Comparison of ENCODE assay signal across 18 cellular contexts in genomic region chr10:84176836-84177474, GRCh38. TPM values are rescaled to one million over a fixed set of nuclear protein-coding genes. Genes with fewer than 3 reads are reported as not detected.
DNase-seq lines count a peak whose midpoint lies in the region; TF ChIP-seq lines count a peak whose summit lies in the region.
"Had no signal": no experiment of that assay in that cellular context is flagged by ENCODE, and none has a peak within 500 bp of the region (broad histone marks: within the 10 kb centered on the region; RNA-seq: fewer than 3 reads in every experiment).

No MANE protein-coding gene starts in this region.

- H3K14ac ChIP-seq in H9 (ENCODE audit: insufficient read depth, low read length): no peak overlapping the region

- no peak overlapping the region for H3T11ph ChIP-seq in H9 (ENCODE audit: low read length)

- no peak overlapping the region for H3K56ac ChIP-seq in H9 (ENCODE audit: insufficient read length, low read depth, low read length)

- intact Hi-C loops in colonic mucosa (cut with DNase I): no loop called here

- H3K27me3 Mint-ChIP-seq in H9 (ENCODE audit: low read depth) (peaks cover 3% of the 10 kb centered on the region), immature natural killer cell (ENCODE audit: low read depth in 3 of 3) (peaks cover 0 to 2% (median 2%) of the 10 kb centered on the region in 3 donors)

- H3K4me3 Mint-ChIP-seq in H9 (no peak overlapping the region), immature natural killer cell (peak overlapping the region in 2 of 5 donors; percentile 32 to 71)
- H3K4me3 Mint-ChIP-seq: nephron had no signal

- H3K36me3 ChIP-seq in colonic mucosa (no peaks in the 10 kb centered on the region), osteoblast (ENCODE audit: insufficient read depth, low read length) (no peaks in the 10 kb centered on the region)
- H3K36me3 ChIP-seq: adrenal gland, heart right ventricle, right lobe of liver had no signal

- TF ChIP-seq CTCF in H9 (conservative IDR thresholded peaks at IDR 0.05) (no peak), colonic mucosa (IDR thresholded peaks at IDR 0.05) (no peak), osteoblast (IDR thresholded peaks at IDR 0.05; ENCODE audit: extremely low read depth, low read depth, low read length) (no peak)

- H2BK20ac ChIP-seq in H9 (ENCODE audit: low read depth, low read length, poor library complexity, severe bottlenecking): no peak overlapping the region

- H3K4ac ChIP-seq in H9 (ENCODE audit: low read depth, low read length): no peak overlapping the region

- H3K27ac Mint-ChIP-seq in H9 (peak overlapping the region in 1 of 3 experiments; percentile 30; a peak in 2 of 7 replicates), immature natural killer cell (peak overlapping the region in 1 of 6 donors; percentile 97)

- H4K5ac ChIP-seq in H9 (ENCODE audit: insufficient read length, low read depth, low read length): no peak overlapping the region

- H2AK5ac ChIP-seq in H9 (ENCODE audit: insufficient read length, low read length): no peak overlapping the region

- H3K4me2 ChIP-seq in H9 (ENCODE audit: insufficient read depth, insufficient read length, low read length) (no peak overlapping the region), osteoblast (ENCODE audit: insufficient read depth, low read length) (no peak overlapping the region)

- DNase-seq in NK-92 treated with Interleukin-12 subunit alpha and Interleukin-12 subunit beta, amount 100 ng/mL, for 24 hours (lab: John Stamatoyannopoulos, UW): peak; percentile 38
- DNase-seq in NK-92 (lab: John Stamatoyannopoulos, UW; ENCODE audit: unreplicated experiment) (no peak), H9 (peak; percentile 26), colonic mucosa (peak; percentile 17), osteoblast (ENCODE audit: insufficient read length, low spot score, missing footprints) (peak; percentile 44), NCI-H1436 treated with DMSO at 0.1 percent for 48 hours (lab: John Stamatoyannopoulos, UW) (no peak), immature natural killer cell (no peak), GM03348 (ENCODE audit: low spot score) (no peak)
- DNase-seq: NCI-H1694 treated with DMSO at 0.1 percent for 48 hours; NCI-H526 treated with DMSO at 0.1 percent for 48 hours; stimulated activated naive CD4-positive, alpha-beta T cell treated with Interleukin-2 at 50 U/mL for 16 hours had no signal

- no peaks in the 10 kb centered on the region for H4K20me1 ChIP-seq in H9 (ENCODE audit: control insufficient read depth, insufficient read depth, insufficient read length)
- no peaks in the 10 kb centered on the region for H4K20me1 ChIP-seq in osteoblast (ENCODE audit: insufficient read depth, low read length)

- H3K9ac ChIP-seq in H9 (ENCODE audit: extremely low read depth, insufficient read length, low read length) (no peak overlapping the region), colonic mucosa (ENCODE audit: low read depth in 2 of 2, low read length in 2 of 2) (peak overlapping the region in 1 of 2 donors; percentile 2)

- H4K8ac ChIP-seq in H9 (replicated peaks; ENCODE audit: insufficient read length, low read depth, low read length): no peak overlapping the region

- H2AFZ ChIP-seq in H9 (ENCODE audit: low read length) (no peak overlapping the region), osteoblast (ENCODE audit: low read length) (no peak overlapping the region)

- no peak overlapping the region for H4K91ac ChIP-seq in H9 (ENCODE audit: insufficient read length, low read depth, low read length)

- no peak overlapping the region for H2BK5ac ChIP-seq in H9 (ENCODE audit: insufficient read length, low read length)

- no peak overlapping the region for H2BK15ac ChIP-seq in H9 (ENCODE audit: low read depth, low read length)

- H3K4me1 ChIP-seq in H9 (ENCODE audit: insufficient read depth, low read length) (peaks cover 3% of the 10 kb centered on the region; the same call in 1 of the 2 replicates), colonic mucosa (peaks cover 3% of the 10 kb centered on the region), osteoblast (ENCODE audit: insufficient read depth, low read length) (no peaks in the 10 kb centered on the region)
- H3K4me1 ChIP-seq: adrenal gland, right lobe of liver had no signal

- H3K9me3 ChIP-seq in H9 (ENCODE audit: control insufficient read depth, low read depth, low read length): no peaks in the 10 kb centered on the region
- no peaks in the 10 kb centered on the region for H3K9me3 ChIP-seq in colonic mucosa
- no peaks in the 10 kb centered on the region for H3K9me3 ChIP-seq in osteoblast (ENCODE audit: low read depth, low read length)
- H3K9me3 ChIP-seq: adrenal gland, heart right ventricle, right lobe of liver had no signal

- H3K9me3 Mint-ChIP-seq in H9: peaks cover 7 to 10% of the 10 kb centered on the region in 2 experiments; a peak in 4 of 5 replicates
- H3K9me3 Mint-ChIP-seq in immature natural killer cell: no peaks in the 10 kb centered on the region
- H3K9me3 Mint-ChIP-seq: nephron had no signal

- H3K23me2 ChIP-seq in H9 (ENCODE audit: insufficient read length, low read depth, low read length, poor library complexity, severe bottlenecking): no peaks in the 10 kb centered on the region

- no peak overlapping the region for H2BK120ac ChIP-seq in H9 (ENCODE audit: low read depth, low read length, poor library complexity, severe bottlenecking)

- H3K27ac ChIP-seq in H9 (ENCODE audit: insufficient read length, low read depth, low read length) (no peak overlapping the region), colonic mucosa (no peak overlapping the region), osteoblast (ENCODE audit: low read depth, low read length) (no peak overlapping the region)
- H3K27ac ChIP-seq: 22Rv1, adrenal gland, right lobe of liver had no signal

- H3K4me3 ChIP-seq in colonic mucosa (no peak overlapping the region), osteoblast (ENCODE audit: insufficient read depth, low read length) (no peak overlapping the region)
- H3K4me3 ChIP-seq: adrenal gland, heart right ventricle, right lobe of liver had no signal

- no peaks in the 10 kb centered on the region for H3K79me1 ChIP-seq in H9 (ENCODE audit: insufficient read depth, low read depth, low read length, poor library complexity, severe bottlenecking)

- H3K27me3 ChIP-seq in H9 (ENCODE audit: insufficient read depth, low read length) (no peaks in the 10 kb centered on the region; the same call in 1 of the 2 replicates), colonic mucosa (no peaks in the 10 kb centered on the region), osteoblast (ENCODE audit: insufficient read depth, low read length) (no peaks in the 10 kb centered on the region)
- H3K27me3 ChIP-seq: adrenal gland, right lobe of liver had no signal

- H3K18ac ChIP-seq in H9 (ENCODE audit: insufficient read length, low read depth, low read length): no peak overlapping the region

- peaks cover 0 to 8% (median 3%) of the 10 kb centered on the region in 3 experiments; a peak in 4 of 7 replicates for H3K36me3 Mint-ChIP-seq in H9 (ENCODE audit: insufficient read depth in 1 of 3, low read depth in 3 of 3)
- no peaks in the 10 kb centered on the region for H3K36me3 Mint-ChIP-seq in immature natural killer cell

- no peak overlapping the region for H2BK12ac ChIP-seq in H9 (ENCODE audit: insufficient read length, low read depth, low read length)

- no peaks in the 10 kb centered on the region for H3K4me1 Mint-ChIP-seq in H9
- H3K4me1 Mint-ChIP-seq in immature natural killer cell: peaks cover 12 to 17% of the 10 kb centered on the region in 2 donors
- H3K4me1 Mint-ChIP-seq: nephron had no signal

- no peak overlapping the region for H3K23ac ChIP-seq in H9 (ENCODE audit: insufficient read length, low read depth, low read length)

- H3K79me2 ChIP-seq in H9 (ENCODE audit: insufficient read depth, low read length): no peaks in the 10 kb centered on the region
- no peaks in the 10 kb centered on the region for H3K79me2 ChIP-seq in osteoblast (ENCODE audit: insufficient read depth, low read length)

- WGBS in H9 (ENCODE audit: extremely low coverage, insufficient read length, low lambda C conversion rate): no CpG with 5 or more reads among the region's 4 CpGs

RNA-seq across cellular contexts. Expression of gene GPR15LG, which starts 3.4 kb away (rescaled TPM):
- total RNA-seq in H9 (2021): not detected in 2 replicates
- total RNA-seq in colonic mucosa: 100 to 1,000 TPM; 515 to 560 TPM
- total RNA-seq in osteoblast: not detected in 2 replicates
- polyA plus RNA-seq in immature natural killer cell: not detected
- total RNA-seq: epithelial cell of proximal tubule, heart right ventricle, LHCN-M2, right lobe of liver had no signal
- polyA plus RNA-seq: adrenal gland, heart right ventricle had no signal

RNA-seq across cellular contexts. Expression of gene CDHR1, which starts 17.4 kb away (rescaled TPM):
- total RNA-seq in H9 (2021) (6.4 and 6.6 TPM in 2 replicates), colonic mucosa (100 to 1,000 TPM in 1 of 2 donors, 10 to 100 TPM in 1; 99.3 to 105 TPM), osteoblast (under 0.01 TPM in 1 of 2 replicates, not detected in the other)
- 1 to 10 TPM in 2 of 3 donors, under 1 TPM in 1; 0.27 to 5.9 (median 4.1) TPM for polyA plus RNA-seq in immature natural killer cell
- total RNA-seq: LHCN-M2 had no signal

RNA-seq across cellular contexts. Expression of gene GHITM, which starts 37.6 kb away (rescaled TPM):
- total RNA-seq in H9 (2021): 95.2 and 95.6 TPM in 2 replicates
- total RNA-seq in colonic mucosa: 100 to 1,000 TPM; 284 to 404 TPM
- 177 and 189 TPM in 2 replicates for total RNA-seq in osteoblast
- 100 to 1,000 TPM; 299 to 699 (median 342) TPM for polyA plus RNA-seq in immature natural killer cell

RNA-seq across cellular contexts. Expression of gene LRIT2, which starts 48.4 kb away (rescaled TPM):
- total RNA-seq in H9 (2021) (not detected in 2 replicates), colonic mucosa (not detected), osteoblast (not detected in 2 replicates)
- polyA plus RNA-seq in immature natural killer cell: not detected
- total RNA-seq: adrenal gland, epithelial cell of proximal tubule, heart right ventricle, LHCN-M2, right lobe of liver had no signal
- polyA plus RNA-seq: adrenal gland, heart right ventricle had no signal

Comparison
In these comparisons a context has a peak if more than half of its experiments do, and no peak if none do; other contexts are left out.
1. DNase-seq: peak in NK-92 treated with Interleukin-12 subunit alpha and Interleukin-12 subunit beta, amount 100 ng/mL, for 24 hours (single experiment), H9 (single experiment), colonic mucosa (single experiment) and osteoblast (single experiment); none in NK-92 (single experiment), NCI-H1436 treated with DMSO at 0.1 percent for 48 hours (single experiment), immature natural killer cell (0 of 3) and GM03348 (single experiment).
2. RNA of gene GPR15LG, which starts 3.4 kb away (total RNA-seq): 515 to 560 TPM in colonic mucosa; not detected in H9 and not detected in osteoblast; every median in the first group is over 100 times any median in the second.
3. RNA of gene CDHR1, which starts 17.4 kb away (total RNA-seq): 99.3 to 105 TPM in colonic mucosa; 6.4 to 6.6 TPM in H9 and under 0.01 TPM in osteoblast; every median in the first group is over 10 times any median in the second.